Comparison of ENCODE assay signal across 1 cellular context in genomic region chr6:156451726-156452125, GRCh38.
TF ChIP-seq lines count a peak whose summit lies in the region.

No MANE protein-coding gene starts in this region.

TF ChIP-seq in K562, 482 proteins besides CTCF, POLR2A, EP300 and RAD21 (continued from another document):
- no peak for TF ChIP-seq ZNF277 (CRISPR knock-in tag; IDR thresholded peaks at IDR 0.05; ENCODE audit: borderline replicate concordance)
- TF ChIP-seq HNRNPUL1 (IDR thresholded peaks at IDR 0.05; ENCODE audit: low read length), result no peak
- TF ChIP-seq ELK1 (CRISPR knock-in tag; IDR thresholded peaks at IDR 0.05), result no peak
- no peak for TF ChIP-seq MCM3 (IDR thresholded peaks at IDR 0.05)
- peak; percentile 24; the same call in 1 of the 2 replicates for TF ChIP-seq ZNF316 (IDR thresholded peaks at IDR 0.05)
- TF ChIP-seq CXXC5 (CRISPR knock-in tag; IDR thresholded peaks at IDR 0.05), result no peak
- TF ChIP-seq LCOR (CRISPR knock-in tag; IDR thresholded peaks at IDR 0.05), result no peak
- no peak for TF ChIP-seq NR1H2 (CRISPR knock-in tag; IDR thresholded peaks at IDR 0.05)
- TF ChIP-seq ZNF217 (CRISPR knock-in tag; IDR thresholded peaks at IDR 0.05), result no peak
- TF ChIP-seq ZNF655 (CRISPR knock-in tag; IDR thresholded peaks at IDR 0.05), result no peak
- no peak for TF ChIP-seq ZBTB49 (CRISPR knock-in tag; IDR thresholded peaks at IDR 0.05; ENCODE audit: borderline replicate concordance)
- TF ChIP-seq ZZZ3 (IDR thresholded peaks at IDR 0.05), result no peak
- no peak for TF ChIP-seq ELF2 (CRISPR knock-in tag; IDR thresholded peaks at IDR 0.05)
